ENCODE assay signal across 11 cellular contexts in genomic region chr3:112459750-112460149, GRCh38. TPM values are rescaled to one million over a fixed set of nuclear protein-coding genes. Genes with fewer than 3 reads are reported as not detected.
DNase-seq lines count a peak whose midpoint lies in the region; ATAC-seq and TF ChIP-seq lines count a peak whose summit lies in the region.
"Had no signal": no experiment of that assay in that cellular context is flagged by ENCODE, and none has a peak within 500 bp of the region (broad histone marks: within the 10 kb centered on the region; RNA-seq: fewer than 3 reads in every experiment).

No MANE protein-coding gene starts in this region.

- DNase-seq in GM06990 (ENCODE audit: extremely low read depth, insufficient read length): peak; percentile 64
- peak; percentile 32 for DNase-seq in activated T-helper 2 cell treated with anti-CD3 and anti-CD28 coated beads, Interferon-gamma antibody, Interleukin-2, Interleukin-4, amounts not matched to agents 10 μg/mL and 5 μg/mL and 100 μg/mL, durations not matched to agents 14 hours and 24 hours and 36 hours (ENCODE audit: low spot score)
- no peak for DNase-seq in glomerular visceral epithelial cell (ENCODE audit: extremely low spot score)
- no peak for DNase-seq in Calu3
- DNase-seq in NCI-H146 (lab: John Stamatoyannopoulos, UW): no peak
- DNase-seq: NCI-H1092, OCI-M1 had no signal

- H3K36me3 ChIP-seq in GM06990 (ENCODE audit: control insufficient read depth, insufficient read depth, low read length): no peaks in the 10 kb centered on the region

- peaks cover 52% of the 10 kb centered on the region for H3K4me1 Mint-ChIP-seq in activated T-helper 2 cell treated with anti-CD3 and anti-CD28 coated beads, Interferon-gamma antibody, Interleukin-2, Interleukin-4, amounts not matched to agents 10 μg/mL and 5 μg/mL and 100 μg/mL, durations not matched to agents 14 hours and 24 hours and 36 hours (ENCODE audit: low read depth)
- peaks cover 8% of the 10 kb centered on the region for H3K4me1 Mint-ChIP-seq in Calu3 (ENCODE audit: low read depth, unreplicated experiment)

- H3K4me3 Mint-ChIP-seq in activated T-helper 2 cell treated with anti-CD3 and anti-CD28 coated beads, Interferon-gamma antibody, Interleukin-2, Interleukin-4, amounts not matched to agents 10 μg/mL and 5 μg/mL and 100 μg/mL, durations not matched to agents 14 hours and 24 hours and 36 hours (ENCODE audit: low read depth): peak overlapping the region; percentile 37
- H3K4me3 Mint-ChIP-seq in Calu3 (ENCODE audit: low read depth, unreplicated experiment): no peak overlapping the region

- peak overlapping the region; percentile 57 for H3K4me3 ChIP-seq in GM06990 (replicated peaks; ENCODE audit: low read depth, low read length)
- H3K4me3 ChIP-seq: skin epidermis had no signal

- H3K27me3 Mint-ChIP-seq in activated T-helper 2 cell treated with anti-CD3 and anti-CD28 coated beads, Interferon-gamma antibody, Interleukin-2, Interleukin-4, amounts not matched to agents 10 μg/mL and 5 μg/mL and 100 μg/mL, durations not matched to agents 14 hours and 24 hours and 36 hours (ENCODE audit: low read depth): peaks cover 6% of the 10 kb centered on the region
- peaks cover 12% of the 10 kb centered on the region for H3K27me3 Mint-ChIP-seq in Calu3 (ENCODE audit: unreplicated experiment)

- intact Hi-C loops in activated T-helper 2 cell treated with anti-CD3 and anti-CD28 coated beads, Interferon-gamma antibody, Interleukin-2, Interleukin-4, amounts not matched to agents 10 μg/mL and 5 μg/mL and 100 μg/mL, durations not matched to agents 14 hours and 24 hours and 36 hours (cut with micrococcal nuclease): loop anchor here (1.0 to 5.0 kb wide), 8 partner anchors 40 to 218 kb away; partner anchors contain the start of gene BTLA
- intact Hi-C loops in Calu3 (cut with micrococcal nuclease; ENCODE audit: unreplicated experiment): no loop called here

- ATAC-seq in GM19324 (IDR thresholded peaks at IDR 0.05; ENCODE audit: low FRiP score, unreplicated experiment): peak; percentile 35
- peak; percentile 44 for ATAC-seq in HG03064 (IDR thresholded peaks at IDR 0.05; ENCODE audit: low read depth, unreplicated experiment)
- no peak for ATAC-seq in HG03457 (IDR thresholded peaks at IDR 0.05; ENCODE audit: unreplicated experiment)

- TF ChIP-seq CTCF in GM06990 (IDR thresholded peaks at IDR 0.05; ENCODE audit: insufficient read depth, low read length, poor library complexity, severe bottlenecking) (no peak), Calu3 (IDR thresholded peaks at IDR 0.05; ENCODE audit: unreplicated experiment) (no peak)

- peaks cover 37% of the 10 kb centered on the region for H3K36me3 Mint-ChIP-seq in activated T-helper 2 cell treated with anti-CD3 and anti-CD28 coated beads, Interferon-gamma antibody, Interleukin-2, Interleukin-4, amounts not matched to agents 10 μg/mL and 5 μg/mL and 100 μg/mL, durations not matched to agents 14 hours and 24 hours and 36 hours (ENCODE audit: low read depth)
- H3K36me3 Mint-ChIP-seq in Calu3 (ENCODE audit: insufficient read depth, unreplicated experiment): no peaks in the 10 kb centered on the region

- peaks cover 10% of the 10 kb centered on the region for H3K9me3 Mint-ChIP-seq in activated T-helper 2 cell treated with anti-CD3 and anti-CD28 coated beads, Interferon-gamma antibody, Interleukin-2, Interleukin-4, amounts not matched to agents 10 μg/mL and 5 μg/mL and 100 μg/mL, durations not matched to agents 14 hours and 24 hours and 36 hours
- no peaks in the 10 kb centered on the region for H3K9me3 Mint-ChIP-seq in Calu3 (ENCODE audit: low read depth, unreplicated experiment)

- peak overlapping the region; percentile 78 for H3K27ac Mint-ChIP-seq in activated T-helper 2 cell treated with anti-CD3 and anti-CD28 coated beads, Interferon-gamma antibody, Interleukin-2, Interleukin-4, amounts not matched to agents 10 μg/mL and 5 μg/mL and 100 μg/mL, durations not matched to agents 14 hours and 24 hours and 36 hours
- no peak overlapping the region for H3K27ac Mint-ChIP-seq in Calu3 (ENCODE audit: unreplicated experiment)

- no peaks in the 10 kb centered on the region for H3K27me3 ChIP-seq in GM06990 (replicated peaks; ENCODE audit: control insufficient read depth, insufficient read depth, low read length)

- CTCF ChIA-PET in Calu3 (lab: Charles Lee): no interaction called here

- no TSS peak for BruUV-seq in Calu3 (replicated peaks; lab: Mats Ljungman, UMichigan)

RNA-seq across cellular contexts. Expression of gene BTLA, which starts 39.5 kb away (rescaled TPM):
- total RNA-seq in activated T-helper 2 cell treated with anti-CD3 and anti-CD28 coated beads, Interferon-gamma antibody, Interleukin-2, Interleukin-4, amounts not matched to agents 10 μg/mL and 5 μg/mL and 100 μg/mL, durations not matched to agents 14 hours and 24 hours and 36 hours: 31.1 and 35.7 TPM in 2 replicates
- total RNA-seq in Calu3 (2022): not detected in 2 replicates

Comparison
In these comparisons a context has a peak if more than half of its experiments do, and no peak if none do; other contexts are left out.
1. DNase-seq: peak in GM06990 (single experiment) and activated T-helper 2 cell treated with anti-CD3 and anti-CD28 coated beads, Interferon-gamma antibody, Interleukin-2, Interleukin-4, amounts not matched to agents 10 μg/mL and 5 μg/mL and 100 μg/mL, durations not matched to agents 14 hours and 24 hours and 36 hours (single experiment); none in glomerular visceral epithelial cell (single experiment), Calu3 (single experiment) and NCI-H146 (single experiment).
2. RNA of gene BTLA, which starts 39.5 kb away (total RNA-seq): 31.1 to 35.7 TPM in activated T-helper 2 cell treated with anti-CD3 and anti-CD28 coated beads, Interferon-gamma antibody, Interleukin-2, Interleukin-4, amounts not matched to agents 10 μg/mL and 5 μg/mL and 100 μg/mL, durations not matched to agents 14 hours and 24 hours and 36 hours; not detected in Calu3; every median in the first group is over 10 times any median in the second.